8 cellular contexts compared by ENCODE assay signal in genomic region chr2:26521054-26521912, GRCh38. TPM values are rescaled to one million over a fixed set of nuclear protein-coding genes. Genes with fewer than 3 reads are reported as not detected.
A peak's percentile ranks its signal among the peaks of the same experiment; 100 is the strongest.
DNase-seq lines count a peak whose midpoint lies in the region; ATAC-seq, FAIRE-seq and TF ChIP-seq lines count a peak whose summit lies in the region.

No MANE protein-coding gene starts in this region.

- no peak overlapping the region for H3K27ac Mint-ChIP-seq in activated CD4-positive, alpha-beta memory T cell treated with anti-CD3 and anti-CD28 coated beads for 36 hours
- H3K27ac Mint-ChIP-seq in activated CD4-positive, alpha-beta memory T cell treated with anti-CD3 and anti-CD28 coated beads, Interleukin-2, amount 10 ng/mL, durations not matched to agents 7 days and 5 days, result no peak overlapping the region

- no peak overlapping the region for H3K4me3 ChIP-seq in bronchial epithelial cell (ENCODE audit: low read depth, low read length)
- H3K4me3 ChIP-seq in spleen, result no peak overlapping the region

- peaks cover 12% of the 10 kb centered on the region for H3K27me3 ChIP-seq in bronchial epithelial cell (ENCODE audit: control insufficient read depth, insufficient read depth, low read length)
- H3K27me3 ChIP-seq in spleen (replicated peaks in 1 of 7), result peaks cover 0 to 47% (median 7%) of the 10 kb centered on the region in 7 donors

- H3K27me3 Mint-ChIP-seq in activated CD4-positive, alpha-beta memory T cell treated with anti-CD3 and anti-CD28 coated beads for 36 hours, result no peaks in the 10 kb centered on the region
- peaks cover 11% of the 10 kb centered on the region for H3K27me3 Mint-ChIP-seq in activated CD4-positive, alpha-beta memory T cell treated with anti-CD3 and anti-CD28 coated beads, Interleukin-2, amount 10 ng/mL, durations not matched to agents 7 days and 5 days

- H3K27ac ChIP-seq in spleen, result no peak overlapping the region

- no peaks in the 10 kb centered on the region for H3K9me3 ChIP-seq in spleen

- TF ChIP-seq CTCF in bronchial epithelial cell (IDR thresholded peaks at IDR 0.05; ENCODE audit: insufficient read depth, low read length, severe bottlenecking) (peak; percentile 26), spleen (IDR thresholded peaks at IDR 0.05 in 8 of 11, conservative IDR thresholded peaks at IDR 0.05 in 3 of 11) (peak in 1 of 11 experiments; percentile 17)

- POLR2A ChIA-PET in activated CD4-positive, alpha-beta memory T cell treated with anti-CD3 and anti-CD28 coated beads for 36 hours (lab: Charles Lee), result no interaction called here
- POLR2A ChIA-PET in activated CD4-positive, alpha-beta memory T cell treated with anti-CD3 and anti-CD28 coated beads, Interleukin-2, amount 10 ng/mL, durations not matched to agents 7 days and 5 days (lab: Charles Lee), result no interaction called here

- H3K36me3 Mint-ChIP-seq in activated CD4-positive, alpha-beta memory T cell treated with anti-CD3 and anti-CD28 coated beads for 36 hours, result no peaks in the 10 kb centered on the region
- no peaks in the 10 kb centered on the region for H3K36me3 Mint-ChIP-seq in activated CD4-positive, alpha-beta memory T cell treated with anti-CD3 and anti-CD28 coated beads, Interleukin-2, amount 10 ng/mL, durations not matched to agents 7 days and 5 days (ENCODE audit: low read depth)

- CTCF ChIA-PET in activated CD4-positive, alpha-beta memory T cell treated with anti-CD3 and anti-CD28 coated beads for 36 hours (lab: Charles Lee), result interaction anchor here (4.4 kb wide), 1 partner anchor 56 kb away, joined by 19 read pairs; no protein-coding TSS in a partner anchor
- CTCF ChIA-PET in activated CD4-positive, alpha-beta memory T cell treated with anti-CD3 and anti-CD28 coated beads, Interleukin-2, amount 10 ng/mL, durations not matched to agents 7 days and 5 days (lab: Charles Lee), result interaction anchor here (2.8 to 4.2 kb wide), 2 partner anchors 18 to 56 kb away, joined by 12 to 25 read pairs; no protein-coding TSS in a partner anchor

- peak; percentile 22 for DNase-seq in activated CD4-positive, alpha-beta memory T cell treated with anti-CD3 and anti-CD28 coated beads for 36 hours
- DNase-seq in activated CD4-positive, alpha-beta memory T cell treated with anti-CD3 and anti-CD28 coated beads, Interleukin-2, amount 10 ng/mL, durations not matched to agents 7 days and 5 days, result no peak
- DNase-seq in NCI-H1105 treated with DMSO at 0.1 percent for 48 hours (lab: John Stamatoyannopoulos, UW) (peak; percentile 3), bronchial epithelial cell (ENCODE audit: low read depth) (no peak), spleen (peak; percentile 67), DMS153 (lab: John Stamatoyannopoulos, UW) (no peak)

- H3K4me1 ChIP-seq in spleen, result no peaks in the 10 kb centered on the region

- H3K36me3 ChIP-seq in bronchial epithelial cell (ENCODE audit: control insufficient read depth, insufficient read depth, low read length), result no peaks in the 10 kb centered on the region
- H3K36me3 ChIP-seq in spleen, result no peaks in the 10 kb centered on the region

- FAIRE-seq in bronchial epithelial cell (lab: Jason Lieb, UNC), result no peak

- H3K4me3 Mint-ChIP-seq in activated CD4-positive, alpha-beta memory T cell treated with anti-CD3 and anti-CD28 coated beads for 36 hours, result no peak overlapping the region
- no peak overlapping the region for H3K4me3 Mint-ChIP-seq in activated CD4-positive, alpha-beta memory T cell treated with anti-CD3 and anti-CD28 coated beads, Interleukin-2, amount 10 ng/mL, durations not matched to agents 7 days and 5 days

- intact Hi-C loops in activated CD4-positive, alpha-beta memory T cell treated with anti-CD3 and anti-CD28 coated beads for 36 hours (cut with micrococcal nuclease), result no loop called here
- intact Hi-C loops in spleen (cut with DNase I; ENCODE audit: low total_unique reads), result no loop called here

- no peak for TF ChIP-seq POLR2A in spleen (IDR thresholded peaks at IDR 0.05)

- peaks cover 15% of the 10 kb centered on the region for H3K4me1 Mint-ChIP-seq in activated CD4-positive, alpha-beta memory T cell treated with anti-CD3 and anti-CD28 coated beads for 36 hours (ENCODE audit: low read depth)
- peaks cover 11% of the 10 kb centered on the region for H3K4me1 Mint-ChIP-seq in activated CD4-positive, alpha-beta memory T cell treated with anti-CD3 and anti-CD28 coated beads, Interleukin-2, amount 10 ng/mL, durations not matched to agents 7 days and 5 days

- WGBS in spleen, 5 donors, result 55 to 83% (median 68%) methylated on average over 9 to 12 of the region's 12 CpGs

- no peaks in the 10 kb centered on the region for H3K9me3 Mint-ChIP-seq in activated CD4-positive, alpha-beta memory T cell treated with anti-CD3 and anti-CD28 coated beads for 36 hours
- H3K9me3 Mint-ChIP-seq in activated CD4-positive, alpha-beta memory T cell treated with anti-CD3 and anti-CD28 coated beads, Interleukin-2, amount 10 ng/mL, durations not matched to agents 7 days and 5 days, result no peaks in the 10 kb centered on the region

- ATAC-seq in GM18511 (IDR thresholded peaks at IDR 0.05; ENCODE audit: unreplicated experiment), result no peak
- ATAC-seq in GM21576 (IDR thresholded peaks at IDR 0.05; ENCODE audit: unreplicated experiment), result no peak

RNA-seq across cellular contexts. Expression of gene OTOF, which starts 43.4 kb away (rescaled TPM):
- total RNA-seq in activated CD4-positive, alpha-beta memory T cell treated with anti-CD3 and anti-CD28 coated beads for 36 hours, result 1 to 10 TPM; 1.6 to 1.9 TPM
- 10 to 100 TPM; 22.2 to 23.7 TPM for total RNA-seq in activated CD4-positive, alpha-beta memory T cell treated with anti-CD3 and anti-CD28 coated beads, Interleukin-2, amount 10 ng/mL, durations not matched to agents 7 days and 5 days
- total RNA-seq in bronchial epithelial cell, result not detected in 2 replicates
- 1 to 10 TPM in 1 of 7 donors, under 1 TPM in 6; 0.19 to 1.6 (median 0.34) TPM for total RNA-seq in spleen
- polyA plus RNA-seq in spleen, result under 1 TPM; 0.06 to 0.17 (median 0.16) TPM

Comparison
In these comparisons a context has a peak if more than half of its experiments do, and no peak if none do; other contexts are left out.
1. DNase-seq: peak in activated CD4-positive, alpha-beta memory T cell treated with anti-CD3 and anti-CD28 coated beads for 36 hours (single experiment), NCI-H1105 treated with DMSO at 0.1 percent for 48 hours (single experiment) and spleen (single experiment); none in activated CD4-positive, alpha-beta memory T cell treated with anti-CD3 and anti-CD28 coated beads, Interleukin-2, amount 10 ng/mL, durations not matched to agents 7 days and 5 days (single experiment), bronchial epithelial cell (single experiment) and DMS153 (single experiment).
2. RNA of gene OTOF, which starts 43.4 kb away (total RNA-seq): 22.2 to 23.7 TPM in activated CD4-positive, alpha-beta memory T cell treated with anti-CD3 and anti-CD28 coated beads, Interleukin-2, amount 10 ng/mL, durations not matched to agents 7 days and 5 days; 1.6 to 1.9 TPM in activated CD4-positive, alpha-beta memory T cell treated with anti-CD3 and anti-CD28 coated beads for 36 hours, 0.19 to 1.6 TPM in spleen and not detected in bronchial epithelial cell; every median in the first group is over 4 times any median in the second.